ENCODE assay signal across 8 cellular contexts in genomic region chr2:71129114-71129890, GRCh38. TPM values are rescaled to one million over a fixed set of nuclear protein-coding genes. Genes with fewer than 3 reads are reported as not detected.
DNase-seq lines count a peak whose midpoint lies in the region; ATAC-seq, FAIRE-seq and TF ChIP-seq lines count a peak whose summit lies in the region.

No MANE protein-coding gene starts in this region.

- TF ChIP-seq CTCF in BJ (IDR thresholded peaks at IDR 0.05; ENCODE audit: insufficient read depth, low read depth, low read length): no peak
- no peak for TF ChIP-seq CTCF in HFFc6 (IDR thresholded peaks at IDR 0.05)
- no peak for TF ChIP-seq CTCF in K562 (IDR thresholded peaks at IDR 0.05 in 2 of 3, conservative IDR thresholded peaks at IDR 0.05 in 1 of 3; ENCODE audit: insufficient read depth in 2 of 3, low read depth in 1 of 3, low read length in 3 of 3)
- TF ChIP-seq CTCF in progenitor cell of endocrine pancreas (IDR thresholded peaks at IDR 0.05; ENCODE audit: unreplicated experiment): no peak

- peaks cover 82% of the 10 kb centered on the region for H3K79me2 ChIP-seq in K562 (ENCODE audit: control insufficient read depth, insufficient read depth, low read length)

- TSS peak; percentile 67 for BruUV-seq in K562 (replicated peaks; lab: Mats Ljungman, UMichigan)

- H3K36me3 Mint-ChIP-seq in HFFc6 (ENCODE audit: low read depth): peaks cover 5% of the 10 kb centered on the region; the same call in 1 of the 2 replicates
- H3K36me3 Mint-ChIP-seq in progenitor cell of endocrine pancreas (ENCODE audit: insufficient read depth): peaks cover 2% of the 10 kb centered on the region
- H3K36me3 Mint-ChIP-seq in T-helper 2 cell treated with Interferon-gamma antibody and Interleukin-4, amounts not matched to agents 5 μg/mL and 100 μg/mL, for 36 hours (ENCODE audit: low read depth): peaks cover 7% of the 10 kb centered on the region

- ATAC-seq in K562 (peak; percentile 2; the same call in 1 of the 3 replicates), GM21526 (IDR thresholded peaks at IDR 0.05; ENCODE audit: low FRiP score, unreplicated experiment) (no peak)

- H4K20me1 ChIP-seq in K562 (replicated peaks; ENCODE audit: control insufficient read depth, insufficient read depth, low read length): no peaks in the 10 kb centered on the region; the same call in 1 of the 2 replicates

- peak overlapping the region; percentile 79 to 98 for H3K18ac ChIP-seq in mesenchymal stem cell (ENCODE audit: low read depth in 1 of 2, low read length in 2 of 2)

- WGBS in K562 (ENCODE audit: insufficient coverage, low coverage, missing lambda C conversion rate): under 1% methylated on average over 17 of the region's 17 CpGs
- 3% methylated on average over 15 of the region's 17 CpGs for WGBS in mesenchymal stem cell

- no peak overlapping the region for H3K23ac ChIP-seq in mesenchymal stem cell (ENCODE audit: low read length in 2 of 2)

- H3K9ac ChIP-seq in K562 (ENCODE audit: insufficient read depth in 1 of 2, low read depth in 2 of 2, low read length in 2 of 2): peak overlapping the region; percentile 89 to 100
- peak overlapping the region; percentile 97 for H3K9ac ChIP-seq in mesenchymal stem cell (ENCODE audit: low read length)

- H3K27me3 Mint-ChIP-seq in HFFc6 (ENCODE audit: insufficient read depth): no peaks in the 10 kb centered on the region; the same call in 1 of the 2 replicates
- no peaks in the 10 kb centered on the region for H3K27me3 Mint-ChIP-seq in progenitor cell of endocrine pancreas
- no peaks in the 10 kb centered on the region for H3K27me3 Mint-ChIP-seq in T-helper 2 cell treated with Interferon-gamma antibody and Interleukin-4, amounts not matched to agents 5 μg/mL and 100 μg/mL, for 36 hours (ENCODE audit: low read depth)

- CTCF ChIA-PET in BJ (lab: Yijun Ruan, JAX) (interaction anchor here (0.5 to 1.0 kb wide), 3 partner anchors 58 to 763 kb away, joined by 3 read pairs; no protein-coding TSS in a partner anchor), K562 (lab: Yijun Ruan, JAX; ENCODE audit: low intra/inter-chr PET ratio) (no interaction called here)

- no peak for FAIRE-seq in K562 (lab: Jason Lieb, UNC)

- POLR2A ChIA-PET in BJ (lab: Charles Lee) (interaction anchor here (0.6 kb wide), 1 partner anchor 72 kb away, joined by 18 read pairs; no protein-coding TSS in a partner anchor), K562 (lab: Yijun Ruan, JAX) (interaction anchor here (0.5 to 3.0 kb wide), 5 partner anchors 8 to 29 kb away, joined by 3 to 23 read pairs (median 5); no protein-coding TSS in a partner anchor)

- H4K91ac ChIP-seq in mesenchymal stem cell (ENCODE audit: low read length): peak overlapping the region; percentile 77

- H3K27ac Mint-ChIP-seq in HFFc6: no peak overlapping the region
- no peak overlapping the region for H3K27ac Mint-ChIP-seq in progenitor cell of endocrine pancreas
- H3K27ac Mint-ChIP-seq in T-helper 2 cell treated with Interferon-gamma antibody and Interleukin-4, amounts not matched to agents 5 μg/mL and 100 μg/mL, for 36 hours: no peak overlapping the region

- peaks cover 3% of the 10 kb centered on the region; the same call in 1 of the 2 replicates for H3K36me3 ChIP-seq in BJ (ENCODE audit: control insufficient read depth, insufficient read depth, low read length)
- H3K36me3 ChIP-seq in K562 (ENCODE audit: control insufficient read depth, insufficient read depth, low read length): peaks cover 33% of the 10 kb centered on the region
- peaks cover 3 to 16% of the 10 kb centered on the region in 2 experiments for H3K36me3 ChIP-seq in mesenchymal stem cell (ENCODE audit: control insufficient read depth in 1 of 2, insufficient read depth in 2 of 2, low read depth in 1 of 2, low read length in 2 of 2)

- H2AK5ac ChIP-seq in mesenchymal stem cell (ENCODE audit: low read length, severe bottlenecking): peak overlapping the region; percentile 64

- H3K4me1 Mint-ChIP-seq in HFFc6 (ENCODE audit: low read depth) (peaks cover 23% of the 10 kb centered on the region), progenitor cell of endocrine pancreas (ENCODE audit: low read depth) (peaks cover 6% of the 10 kb centered on the region)
- peaks cover 6% of the 10 kb centered on the region for H3K4me1 Mint-ChIP-seq in T-helper 2 cell treated with Interferon-gamma antibody and Interleukin-4, amounts not matched to agents 5 μg/mL and 100 μg/mL, for 36 hours (ENCODE audit: low read depth)

- peak overlapping the region; percentile 79 for H3K4me3 ChIP-seq in BJ (ENCODE audit: low read depth, low read length)
- peak overlapping the region; percentile 75 for H3K4me3 ChIP-seq in K562
- H3K4me3 ChIP-seq in mesenchymal stem cell (ENCODE audit: insufficient read depth in 1 of 2, low read depth in 1 of 2, low read length in 2 of 2): peak overlapping the region; percentile 90 to 99

- H2AFZ ChIP-seq in K562 (ENCODE audit: low read depth, low read length) (peak overlapping the region; percentile 98), mesenchymal stem cell (ENCODE audit: low read depth, low read length) (peak overlapping the region; percentile 87)

- H3K27me3 ChIP-seq in BJ (ENCODE audit: control insufficient read depth, insufficient read depth, low read length) (no peaks in the 10 kb centered on the region), K562 (ENCODE audit: control insufficient read depth in 2 of 2, insufficient read depth in 2 of 2, low read length in 2 of 2) (no peaks in the 10 kb centered on the region), mesenchymal stem cell (ENCODE audit: control insufficient read depth in 1 of 2, insufficient read depth in 1 of 2, low read length in 2 of 2) (no peaks in the 10 kb centered on the region)

- DNase-seq in BJ (ENCODE audit: low read depth) (no peak), HFFc6 (peak; percentile 9), K562 (ENCODE audit: extremely low read depth in 1 of 4, low spot score in 3 of 4) (peak in 1 of 4 experiments; percentile 23), mesenchymal stem cell (peak; percentile 23), progenitor cell of endocrine pancreas (ENCODE audit: low spot score, unreplicated experiment) (no peak), RPMI8226 (no peak)
- no peak for DNase-seq in T-helper 2 cell treated with Interferon-gamma antibody and Interleukin-4, amounts not matched to agents 5 μg/mL and 100 μg/mL, for 36 hours (ENCODE audit: low spot score)

- no peak for TF ChIP-seq RAD21 in K562 (CRISPR knock-in tag; conservative IDR thresholded peaks at IDR 0.05 in 1 of 2, IDR thresholded peaks at IDR 0.05 in 1 of 2)

- H2BK5ac ChIP-seq in mesenchymal stem cell (ENCODE audit: low read depth, low read length, poor library complexity, severe bottlenecking): no peak overlapping the region

- H2BK15ac ChIP-seq in mesenchymal stem cell (ENCODE audit: low read depth, poor library complexity, severe bottlenecking): no peak overlapping the region

- TF ChIP-seq EP300 in K562 (IDR thresholded peaks at IDR 0.05; ENCODE audit: low read length): no peak

- TF ChIP-seq POLR2A in K562 (conservative IDR thresholded peaks at IDR 0.05): no peak

- H3K4ac ChIP-seq in mesenchymal stem cell (ENCODE audit: low read depth in 1 of 2, low read length in 2 of 2): peak overlapping the region; percentile 46 to 99

- H3K27ac ChIP-seq in K562 (ENCODE audit: extremely low read depth, low read depth, low read length) (peak overlapping the region; percentile 90), mesenchymal stem cell (ENCODE audit: low read length, poor library complexity, severe bottlenecking) (peak overlapping the region; percentile 87)

- H2BK120ac ChIP-seq in mesenchymal stem cell (ENCODE audit: low read depth, low read length): peak overlapping the region; percentile 21

- H3K9me3 Mint-ChIP-seq in HFFc6 (no peaks in the 10 kb centered on the region), progenitor cell of endocrine pancreas (ENCODE audit: low read depth) (no peaks in the 10 kb centered on the region)
- no peaks in the 10 kb centered on the region for H3K9me3 Mint-ChIP-seq in T-helper 2 cell treated with Interferon-gamma antibody and Interleukin-4, amounts not matched to agents 5 μg/mL and 100 μg/mL, for 36 hours

- H3K4me1 ChIP-seq in K562 (replicated peaks in 1 of 2; ENCODE audit: control insufficient read depth in 2 of 2, insufficient read depth in 2 of 2, low read length in 2 of 2): peaks cover 7 to 12% of the 10 kb centered on the region in 2 experiments; a peak in 3 of 5 replicates
- peaks cover 6% of the 10 kb centered on the region for H3K4me1 ChIP-seq in mesenchymal stem cell (ENCODE audit: control insufficient read depth, insufficient read depth, low read depth, low read length)

- intact Hi-C loops in K562 (cut with micrococcal nuclease): no loop called here

- H3K4me2 ChIP-seq in K562 (ENCODE audit: insufficient read depth, low read length): peak overlapping the region; percentile 87
- H3K4me2 ChIP-seq in mesenchymal stem cell (ENCODE audit: low read length, poor library complexity, severe bottlenecking): peak overlapping the region; percentile 67

- in situ Hi-C loops in K562 (cut with MboI): no loop called here

- H4K8ac ChIP-seq in mesenchymal stem cell (ENCODE audit: low read length): peak overlapping the region; percentile 85

- peak overlapping the region in 1 of 2 experiments; percentile 96 for H3K14ac ChIP-seq in mesenchymal stem cell (ENCODE audit: low read length in 2 of 2)

- H3K9me1 ChIP-seq in K562 (ENCODE audit: control insufficient read depth, insufficient read depth, low read length): no peaks in the 10 kb centered on the region

- H3K9me3 ChIP-seq in K562 (replicated peaks; ENCODE audit: control insufficient read depth, insufficient read depth, low read depth, low read length) (no peaks in the 10 kb centered on the region), mesenchymal stem cell (ENCODE audit: control insufficient read depth, low read length) (no peaks in the 10 kb centered on the region)

- H3K4me3 Mint-ChIP-seq in HFFc6: no peak overlapping the region
- H3K4me3 Mint-ChIP-seq in progenitor cell of endocrine pancreas (ENCODE audit: low read depth): no peak overlapping the region
- H3K4me3 Mint-ChIP-seq in T-helper 2 cell treated with Interferon-gamma antibody and Interleukin-4, amounts not matched to agents 5 μg/mL and 100 μg/mL, for 36 hours: no peak overlapping the region

- peak overlapping the region in 1 of 2 experiments; percentile 12 for H2BK12ac ChIP-seq in mesenchymal stem cell (ENCODE audit: low read length in 2 of 2)

- H3K79me1 ChIP-seq in mesenchymal stem cell (replicated peaks; ENCODE audit: low read length, poor library complexity, severe bottlenecking): no peaks in the 10 kb centered on the region

RNA-seq across cellular contexts. Expression of gene MCEE, which starts 0.7 kb away (rescaled TPM):
- polyA plus RNA-seq in BJ (2011; rRNA removed) (10.8 and 15.9 TPM in 2 replicates), K562 (2011; rRNA removed) (29.1 and 29.9 TPM in 2 replicates), K562 (2014; fragmentation: Illumina TruSeq; extraction: Trizol) (19.1 and 19.8 TPM in 2 replicates), K562 (2014; fragmentation: Nextera tagmentation; extraction: Ambion mirVana) (10 to 100 TPM; 43.8 to 49.1 TPM), K562 (2014; rRNA removed) (25.6 and 28.2 TPM in 2 replicates)
- polyA minus RNA-seq in BJ (2011; rRNA and poly(A)+ RNA removed): 2.2 and 4.1 TPM in 2 replicates
- 10 to 100 TPM; 10.3 to 15.5 (median 14.4) TPM for total RNA-seq in HFFc6 (2021; fragmentation: NEBNext Ultra II Directional; extraction: Animal tissue kit (Norgen Biotek cat#: 25700))
- 61.3 and 74.5 TPM in 2 replicates for total RNA-seq in K562 (2011; cell fraction: chromatin; rRNA removed; ENCODE audit: low replicate concordance)
- total RNA-seq in K562 (2011; cell fraction: nucleolus; rRNA removed): 34.5 and 45.0 TPM in 2 replicates
- 42.9 and 46.5 TPM in 2 replicates for total RNA-seq in K562 (2011; cell fraction: nucleoplasm; rRNA removed)
- total RNA-seq in K562 (2014; rRNA removed) (15.6 and 19.8 TPM in 2 replicates), K562 (2014; rRNA removed; fragmentation: Illumina TruSeq; extraction: Trizol) (24.5 and 25.9 TPM in 2 replicates), K562 (2015; rRNA removed; fragmentation: Illumina TruSeq; extraction: Trizol) (17.8 and 18.6 TPM in 2 replicates), K562 (2021) (17.8 and 19.1 TPM in 2 replicates), progenitor cell of endocrine pancreas (14.4 and 15.2 TPM in 2 replicates)
- polyA plus RNA-seq in K562 (2011; cell fraction: cytosol; rRNA removed): 9.3 and 12.8 TPM in 2 replicates
- 32.9 and 37.3 TPM in 2 replicates for polyA plus RNA-seq in K562 (2011; cell fraction: nucleus; rRNA removed)
- 16.7 and 17.9 TPM in 2 replicates for polyA plus RNA-seq in K562 (2012)
- polyA minus RNA-seq in K562 (2011; rRNA and poly(A)+ RNA removed): 9.7 and 10.7 TPM in 2 replicates
- polyA minus RNA-seq in K562 (2011; cell fraction: cytosol; rRNA and poly(A)+ RNA removed): 6.4 and 6.8 TPM in 2 replicates
- 16.4 and 25.4 TPM in 2 replicates for polyA minus RNA-seq in K562 (2011; cell fraction: nucleus; rRNA and poly(A)+ RNA removed)
- polyA plus RNA-seq in mesenchymal stem cell (2013, experiment 1 of 2): 23.3 TPM
- polyA plus RNA-seq in mesenchymal stem cell (2013, experiment 2 of 2): 21.9 TPM

RNA-seq across cellular contexts. Expression of gene MPHOSPH10, which starts 1.1 kb away (rescaled TPM):
- 7.1 and 14.1 TPM in 2 replicates for polyA plus RNA-seq in BJ (2011; rRNA removed)
- polyA minus RNA-seq in BJ (2011; rRNA and poly(A)+ RNA removed): 2.8 and 5.1 TPM in 2 replicates
- 10 to 100 TPM; 27.7 to 39.5 (median 36.5) TPM for total RNA-seq in HFFc6 (2021; fragmentation: NEBNext Ultra II Directional; extraction: Animal tissue kit (Norgen Biotek cat#: 25700))
- total RNA-seq in K562 (2011; cell fraction: chromatin; rRNA removed; ENCODE audit: low replicate concordance): 27.7 and 84.8 TPM in 2 replicates
- 18.7 and 18.9 TPM in 2 replicates for total RNA-seq in K562 (2011; cell fraction: nucleolus; rRNA removed)
- total RNA-seq in K562 (2011; cell fraction: nucleoplasm; rRNA removed): 37.2 and 63.7 TPM in 2 replicates
- 55.9 and 66.6 TPM in 2 replicates for total RNA-seq in K562 (2014; rRNA removed)
- total RNA-seq in K562 (2014; rRNA removed; fragmentation: Illumina TruSeq; extraction: Trizol): 58.5 and 65.3 TPM in 2 replicates
- total RNA-seq in K562 (2015; rRNA removed; fragmentation: Illumina TruSeq; extraction: Trizol): 63.7 and 71.7 TPM in 2 replicates
- 52.1 and 53.4 TPM in 2 replicates for total RNA-seq in K562 (2021)
- polyA plus RNA-seq in K562 (2011; rRNA removed): 23.8 and 40.2 TPM in 2 replicates
- polyA plus RNA-seq in K562 (2011; cell fraction: cytosol; rRNA removed): 3.5 and 5.5 TPM in 2 replicates
- polyA plus RNA-seq in K562 (2011; cell fraction: nucleus; rRNA removed): 21.4 and 28.4 TPM in 2 replicates
- 21.9 and 44.7 TPM in 2 replicates for polyA plus RNA-seq in K562 (2012)
- polyA plus RNA-seq in K562 (2014; fragmentation: Illumina TruSeq; extraction: Trizol): 67.2 and 83.6 TPM in 2 replicates
- polyA plus RNA-seq in K562 (2014; fragmentation: Nextera tagmentation; extraction: Ambion mirVana): 10 to 100 TPM; 36.8 to 56.3 TPM
- polyA plus RNA-seq in K562 (2014; rRNA removed): 74.8 and 83.7 TPM in 2 replicates
- polyA minus RNA-seq in K562 (2011; rRNA and poly(A)+ RNA removed): 32.1 and 37.6 TPM in 2 replicates
- polyA minus RNA-seq in K562 (2011; cell fraction: cytosol; rRNA and poly(A)+ RNA removed): 12.6 and 30.7 TPM in 2 replicates
- polyA minus RNA-seq in K562 (2011; cell fraction: nucleus; rRNA and poly(A)+ RNA removed): 21.9 and 25.9 TPM in 2 replicates
- 35.2 TPM for polyA plus RNA-seq in mesenchymal stem cell (2013, experiment 1 of 2)
- 33.6 TPM for polyA plus RNA-seq in mesenchymal stem cell (2013, experiment 2 of 2)
- total RNA-seq in progenitor cell of endocrine pancreas: 55.4 and 69.2 TPM in 2 replicates

Comparison
In these comparisons a context has a peak if more than half of its experiments do, and no peak if none do; other contexts are left out.
1. DNase-seq: peak in HFFc6 (single experiment) and mesenchymal stem cell (single experiment); none in BJ (single experiment), progenitor cell of endocrine pancreas (single experiment), T-helper 2 cell treated with Interferon-gamma antibody and Interleukin-4, amounts not matched to agents 5 μg/mL and 100 μg/mL, for 36 hours (single experiment) and RPMI8226 (single experiment).
2. Peak in every context shown above with its lines, with median percentiles within 50 percentile points of each other: H3K4me3 ChIP-seq.